Comparison of ENCODE assay signal across 24 cellular contexts in genomic region chr11:11459578-11459977, GRCh38.
DNase-seq lines count a peak whose midpoint lies in the region; ATAC-seq, FAIRE-seq and TF ChIP-seq lines count a peak whose summit lies in the region.
"Had no signal": no experiment of that assay in that cellular context is flagged by ENCODE, and none has a peak within 500 bp of the region (broad histone marks: within the 10 kb centered on the region; RNA-seq: fewer than 3 reads in every experiment).

No MANE protein-coding gene starts in this region.

- TF ChIP-seq CTCF in KMS-11 (conservative IDR thresholded peaks at IDR 0.05; ENCODE audit: low read depth, low read length) (no peak), GM12878 (IDR thresholded peaks at IDR 0.05 in 2 of 3, conservative IDR thresholded peaks at IDR 0.05 in 1 of 3; ENCODE audit: control insufficient read depth in 2 of 3, extremely low read depth in 1 of 3, insufficient read depth in 1 of 3, low read depth in 3 of 3, low read length in 3 of 3) (no peak), nephron progenitor cell (IDR thresholded peaks at IDR 0.05) (no peak)

- intact Hi-C loops in GM12878 (cut with micrococcal nuclease; ENCODE audit: unreplicated experiment) = no loop called here

- H3K4me2 ChIP-seq in KMS-11 (peak overlapping the region; percentile 25; the same call in 1 of the 2 replicates), GM12878 (ENCODE audit: control insufficient read depth, insufficient read depth) (no peak overlapping the region)
- H3K4me2 ChIP-seq: A549; BLaER1 treated with 17β-estradiol and CSF1 and Interleukin-3, amounts not matched to agents 10 nM and 100 nM had no signal

- H3K9ac ChIP-seq in KMS-11 (no peak overlapping the region), GM12878 (ENCODE audit: control insufficient read depth, insufficient read depth, low read length) (no peak overlapping the region)
- H3K9ac ChIP-seq: BLaER1 treated with 17β-estradiol and CSF1 and Interleukin-3, amounts not matched to agents 10 nM and 100 nM; GM23248 had no signal

- H3K4me1 Mint-ChIP-seq in immature natural killer cell (no peaks in the 10 kb centered on the region), nephron progenitor cell (peaks cover 49% of the 10 kb centered on the region)
- H3K4me1 Mint-ChIP-seq: CD14-positive monocyte; CD8-positive, alpha-beta memory T cell had no signal

- H3K9me3 Mint-ChIP-seq in immature natural killer cell (no peaks in the 10 kb centered on the region), nephron progenitor cell (peaks cover 3% of the 10 kb centered on the region)
- H3K9me3 Mint-ChIP-seq: CD4-positive, alpha-beta T cell; CD8-positive, alpha-beta memory T cell had no signal

- no peaks in the 10 kb centered on the region for H3K9me3 ChIP-seq in GM12878 (replicated peaks; ENCODE audit: control insufficient read depth, insufficient read depth, low read length)
- H3K9me3 ChIP-seq: A549; BE2C; BLaER1 treated with 17β-estradiol and CSF1 and Interleukin-3, amounts not matched to agents 10 nM and 100 nM had no signal

- H3K79me2 ChIP-seq in KMS-11 (ENCODE audit: insufficient read depth, low read depth) (no peaks in the 10 kb centered on the region), GM12878 (ENCODE audit: control insufficient read depth, insufficient read depth, low read length) (no peaks in the 10 kb centered on the region)

- H3K36me3 Mint-ChIP-seq in immature natural killer cell (no peaks in the 10 kb centered on the region), nephron progenitor cell (ENCODE audit: low read depth) (no peaks in the 10 kb centered on the region)
- H3K36me3 Mint-ChIP-seq: CD14-positive monocyte; CD8-positive, alpha-beta memory T cell had no signal

- TF ChIP-seq EP300 in GM12878 (IDR thresholded peaks at IDR 0.05; ENCODE audit: borderline replicate concordance in 1 of 2, control insufficient read depth in 1 of 2, low read depth in 2 of 2, low read length in 2 of 2) = no peak

- H3K4me1 ChIP-seq in KMS-11 (ENCODE audit: low read depth, poor library complexity, severe bottlenecking) = peaks cover 16% of the 10 kb centered on the region
- no peaks in the 10 kb centered on the region; the same call in 1 of the 2 replicates for H3K4me1 ChIP-seq in GM12878 (ENCODE audit: control insufficient read depth, insufficient read depth, low read length)

- no peak overlapping the region for H3K4me3 ChIP-seq in KMS-11 (IDR thresholded peaks at IDR 0.05; ENCODE audit: insufficient read depth, low read depth, low read length)
- no peak overlapping the region for H3K4me3 ChIP-seq in GM12878
- H3K4me3 ChIP-seq: A549; BLaER1 treated with 17β-estradiol and CSF1 and Interleukin-3, amounts not matched to agents 10 nM and 100 nM; GM23248 had no signal

- no peak for TF ChIP-seq RAD21 in GM12878 (IDR thresholded peaks at IDR 0.05; ENCODE audit: insufficient read depth, low read depth, low read length)

- RAD21 ChIA-PET in GM12878 (lab: Charles Lee; ENCODE audit: unreplicated experiment) = no interaction called here

- BruUV-seq in GM12878 (replicated peaks; lab: Mats Ljungman, UMichigan) = no TSS peak

- 15% methylated on average over 3 of the region's 3 CpGs for WGBS in GM12878 (ENCODE audit: insufficient coverage, insufficient replicate concordance, low lambda C conversion rate, missing lambda C conversion rate)

- H3K27ac Mint-ChIP-seq in immature natural killer cell (no peak overlapping the region), nephron progenitor cell (no peak overlapping the region)
- H3K27ac Mint-ChIP-seq: CD14-positive monocyte; CD4-positive, alpha-beta T cell; CD8-positive, alpha-beta memory T cell had no signal

- H2AFZ ChIP-seq in KMS-11 (ENCODE audit: low read depth) = no peak overlapping the region
- no peak overlapping the region for H2AFZ ChIP-seq in GM12878 (ENCODE audit: control insufficient read depth, low read depth, low read length)
- H2AFZ ChIP-seq: GM23248 had no signal

- H3K27ac ChIP-seq in KMS-11 = no peak overlapping the region
- H3K27ac ChIP-seq in GM12878 (ENCODE audit: control insufficient read depth, insufficient read depth) = no peak overlapping the region
- H3K27ac ChIP-seq: A549; BLaER1 treated with 17β-estradiol and CSF1 and Interleukin-3, amounts not matched to agents 10 nM and 100 nM; GM23248 had no signal

- in situ Hi-C loops in GM12878 (cut with MboI) = no loop called here

- H3K27me3 Mint-ChIP-seq in immature natural killer cell (ENCODE audit: low read depth in 3 of 3) = no peaks in the 10 kb centered on the region
- peaks cover 4% of the 10 kb centered on the region for H3K27me3 Mint-ChIP-seq in nephron progenitor cell (ENCODE audit: low read depth, poor library complexity)
- H3K27me3 Mint-ChIP-seq: CD4-positive, alpha-beta T cell had no signal

- DNase-seq in GM12878 (ENCODE audit: low read depth, low spot score) (no peak), immature natural killer cell (no peak), nephron progenitor cell (no peak)
- DNase-seq: 8988T; ACHN; AML-193; BE2C; CD4-positive, alpha-beta T cell; CD8-positive, alpha-beta memory T cell; DMS 273 treated with DMSO at 0.1 percent for 48 hours; EL; GDM1; GM23248; H7; HCEC 1CT had no signal

- CTCF ChIA-PET in GM12878 (lab: Yijun Ruan, JAX) = no interaction called here

- H3K27me3 ChIP-seq in KMS-11 (ENCODE audit: insufficient read depth, low read depth) = no peaks in the 10 kb centered on the region
- no peaks in the 10 kb centered on the region for H3K27me3 ChIP-seq in GM12878 (replicated peaks in 1 of 2; ENCODE audit: control insufficient read depth in 2 of 2, insufficient read depth in 2 of 2, low read length in 1 of 2)

- SMC1A ChIA-PET in GM12878 (lab: Charles Lee; ENCODE audit: uncharacterized antibody, unreplicated experiment) = interaction anchor here (0.9 kb wide), 1 partner anchor 162 kb away, joined by 3 read pairs; the partner anchor contains the start of gene GALNT18

- H3K4me3 Mint-ChIP-seq in immature natural killer cell = no peak overlapping the region
- H3K4me3 Mint-ChIP-seq in nephron progenitor cell = no peak overlapping the region
- H3K4me3 Mint-ChIP-seq: CD14-positive monocyte; CD4-positive, alpha-beta T cell; CD8-positive, alpha-beta memory T cell had no signal

- FAIRE-seq in GM12878 (lab: Jason Lieb, UNC) = no peak
- FAIRE-seq: A549, D721Med, GM12891, H1 had no signal

- ATAC-seq in GM18867 (IDR thresholded peaks at IDR 0.05; ENCODE audit: unreplicated experiment) = peak; percentile 67
- ATAC-seq in GM12878 = no peak
- ATAC-seq in GM18907 (IDR thresholded peaks at IDR 0.05; ENCODE audit: unreplicated experiment) = no peak
- ATAC-seq: A549 had no signal

- POLR2A ChIA-PET in GM12878 (lab: Charles Lee) = no interaction called here

- H4K20me1 ChIP-seq in KMS-11 (ENCODE audit: insufficient read depth) (no peaks in the 10 kb centered on the region), GM12878 (ENCODE audit: control insufficient read depth, insufficient read depth) (no peaks in the 10 kb centered on the region)
- H4K20me1 ChIP-seq: BLaER1 treated with 17β-estradiol and CSF1 and Interleukin-3, amounts not matched to agents 10 nM and 100 nM had no signal

- TF ChIP-seq POLR2A in GM12878 (IDR thresholded peaks at IDR 0.05; ENCODE audit: low read depth, low read length) = no peak

- H3K36me3 ChIP-seq in KMS-11 (ENCODE audit: insufficient read depth) (no peaks in the 10 kb centered on the region), GM12878 (ENCODE audit: control insufficient read depth in 2 of 2, insufficient read depth in 2 of 2, low read length in 1 of 2) (no peaks in the 10 kb centered on the region)
- H3K36me3 ChIP-seq: BE2C; BLaER1 treated with 17β-estradiol and CSF1 and Interleukin-3, amounts not matched to agents 10 nM and 100 nM had no signal

TF ChIP-seq in GM12878, 131 proteins besides CTCF, POLR2A, EP300 and RAD21:
- TF ChIP-seq PKNOX1 (IDR thresholded peaks at IDR 0.05) = 0 out of 2 replicates have a peak, but pooled peaks have one; percentile 24
- TF ChIP-seq, protein P1, sequence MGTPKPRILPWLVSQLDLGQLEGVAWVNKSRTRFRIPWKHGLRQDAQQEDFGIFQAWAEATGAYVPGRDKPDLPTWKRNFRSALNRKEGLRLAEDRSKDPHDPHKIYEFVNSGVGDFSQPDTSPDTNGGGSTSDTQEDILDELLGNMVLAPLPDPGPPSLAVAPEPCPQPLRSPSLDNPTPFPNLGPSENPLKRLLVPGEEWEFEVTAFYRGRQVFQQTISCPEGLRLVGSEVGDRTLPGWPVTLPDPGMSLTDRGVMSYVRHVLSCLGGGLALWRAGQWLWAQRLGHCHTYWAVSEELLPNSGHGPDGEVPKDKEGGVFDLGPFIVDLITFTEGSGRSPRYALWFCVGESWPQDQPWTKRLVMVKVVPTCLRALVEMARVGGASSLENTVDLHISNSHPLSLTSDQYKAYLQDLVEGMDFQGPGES (IDR thresholded peaks at IDR 0.05) = no peak
